11 cellular contexts compared by ENCODE assay signal in the genomic region with DNA sequence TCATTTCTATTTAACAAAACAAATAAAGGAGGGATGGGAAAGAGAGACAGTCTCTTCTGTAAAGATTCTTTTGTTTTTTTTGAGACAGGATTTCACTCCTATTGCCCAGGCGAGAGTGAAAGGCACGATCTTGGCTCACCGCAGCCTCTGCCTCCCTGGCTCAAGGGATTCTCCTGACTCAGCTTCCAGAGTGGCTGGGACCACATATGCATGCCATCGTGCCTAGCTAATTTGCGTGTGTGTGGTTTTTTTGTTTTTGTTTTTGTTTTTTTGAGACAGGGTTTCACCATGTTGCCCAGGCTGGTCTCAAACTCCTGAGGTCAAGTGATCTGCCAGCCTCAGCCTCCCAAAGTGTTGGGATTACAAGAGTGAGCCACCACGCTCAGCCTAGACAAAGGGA. TPM values are rescaled to one million over a fixed set of nuclear protein-coding genes. Genes with fewer than 3 reads are reported as not detected.
DNase-seq lines count a peak whose midpoint lies in the region; ATAC-seq and TF ChIP-seq lines count a peak whose summit lies in the region.
"Had no signal": no experiment of that assay in that cellular context is flagged by ENCODE, and none has a peak within 500 bp of the region (broad histone marks: within the 10 kb centered on the region; RNA-seq: fewer than 3 reads in every experiment).

No MANE protein-coding gene starts in this region.

- WGBS in psoas muscle, 3 donors, result 22 to 33% (median 26%) methylated on average over 6 of the region's 6 CpGs

- ATAC-seq in psoas muscle (peak in 3 of 4 donors; percentile 48 to 75 (median 74)), HG03039 (IDR thresholded peaks at IDR 0.05; ENCODE audit: unreplicated experiment) (no peak), HG02798 (IDR thresholded peaks at IDR 0.05; ENCODE audit: poor library complexity, unreplicated experiment) (no peak)

- no peaks in the 10 kb centered on the region for H3K9me2 ChIP-seq in OCI-LY1 (ENCODE audit: low read depth, low read length)

- H3K4me1 ChIP-seq in OCI-LY1 (ENCODE audit: insufficient read depth, low read length, severe bottlenecking), result peaks cover 50% of the 10 kb centered on the region
- peaks cover 68% of the 10 kb centered on the region for H3K4me1 ChIP-seq in psoas muscle

- H3K27ac ChIP-seq in OCI-LY1 (ENCODE audit: low read depth, low read length, poor library complexity, severe bottlenecking), result no peak overlapping the region
- no peak overlapping the region for H3K27ac ChIP-seq in psoas muscle

- H2AFZ ChIP-seq in OCI-LY1 (ENCODE audit: low read length), result no peak overlapping the region

- DNase-seq in GM04504 (ENCODE audit: low read depth), result peak; percentile 85
- DNase-seq in epithelial cell of esophagus (ENCODE audit: low read depth), result peak; percentile 71
- no peak for DNase-seq in psoas muscle
- DNase-seq in activated CD8-positive, alpha-beta memory T cell treated with anti-CD3 and anti-CD28 coated beads for 24 hours, result no peak
- no peak for DNase-seq in NCI-H1436 treated with DMSO at 0.1 percent for 48 hours (lab: John Stamatoyannopoulos, UW)
- DNase-seq: activated effector memory CD4-positive, alpha-beta T cell treated with Interleukin-2 at 50 U/mL for 16 hours; retina; stimulated activated naive CD8-positive, alpha-beta T cell treated with anti-CD3 and anti-CD28 coated beads, Interleukin-15, amount 100 ng/mL, for 72 hours had no signal

- no peaks in the 10 kb centered on the region for H3K27me3 ChIP-seq in OCI-LY1 (ENCODE audit: insufficient read depth, low read length)
- no peaks in the 10 kb centered on the region for H3K27me3 ChIP-seq in psoas muscle (ENCODE audit: insufficient read depth in 3 of 3, low read length in 2 of 3)

- TF ChIP-seq CTCF in OCI-LY1 (IDR thresholded peaks at IDR 0.05; ENCODE audit: low read length) (no peak), epithelial cell of esophagus (IDR thresholded peaks at IDR 0.05; ENCODE audit: insufficient read depth, low read depth, low read length, missing control alignments) (no peak), psoas muscle (IDR thresholded peaks at IDR 0.05) (no peak)

- peaks cover 87% of the 10 kb centered on the region for H3K79me2 ChIP-seq in OCI-LY1 (ENCODE audit: insufficient read depth, low read length)

- H3F3A ChIP-seq in OCI-LY1 (ENCODE audit: insufficient read depth, low read length), result no peaks in the 10 kb centered on the region

- peak overlapping the region; percentile 10; the same call in 1 of the 2 replicates for H3K9ac ChIP-seq in OCI-LY1 (ENCODE audit: low read length)

- H3K36me3 ChIP-seq in OCI-LY1 (ENCODE audit: insufficient read depth, low read length) (no peaks in the 10 kb centered on the region), psoas muscle (ENCODE audit: insufficient read depth in 1 of 2, low read depth in 1 of 2) (no peaks in the 10 kb centered on the region)

- no peak overlapping the region for H3K4me3 ChIP-seq in OCI-LY1 (ENCODE audit: low read depth, low read length, poor library complexity, severe bottlenecking)
- no peak overlapping the region for H3K4me3 ChIP-seq in epithelial cell of esophagus (ENCODE audit: low read length)
- H3K4me3 ChIP-seq in psoas muscle, result no peak overlapping the region

- H3K9me3 ChIP-seq in OCI-LY1 (ENCODE audit: low read length) (no peaks in the 10 kb centered on the region), psoas muscle (no peaks in the 10 kb centered on the region)

- intact Hi-C loops in psoas muscle (cut with DNase I), result no loop called here

- peak overlapping the region; percentile 40 for H3K4me2 ChIP-seq in OCI-LY1 (ENCODE audit: low read length)

- no peaks in the 10 kb centered on the region for H4K20me1 ChIP-seq in OCI-LY1 (ENCODE audit: insufficient read depth, low read length)

RNA-seq across cellular contexts. Expression of gene STAG1, which starts 23.3 kb away (rescaled TPM):
- 10 to 100 TPM; 17.5 to 27.7 (median 23.1) TPM for total RNA-seq in psoas muscle
- 10 to 100 TPM in 1 of 3 donors, 1 to 10 TPM in 2; 8.8 to 19.7 (median 9.1) TPM for polyA plus RNA-seq in psoas muscle

Comparison
In these comparisons a context has a peak if more than half of its experiments do, and no peak if none do; other contexts are left out.
1. DNase-seq: peak in GM04504 (single experiment) and epithelial cell of esophagus (single experiment); none in psoas muscle (0 of 2), activated CD8-positive, alpha-beta memory T cell treated with anti-CD3 and anti-CD28 coated beads for 24 hours (single experiment) and NCI-H1436 treated with DMSO at 0.1 percent for 48 hours (single experiment).
2. ATAC-seq: peak in psoas muscle (3 of 4); none in HG03039 (single experiment) and HG02798 (single experiment).